ENCODE assay signal across 8 cellular contexts in the genomic region with DNA sequence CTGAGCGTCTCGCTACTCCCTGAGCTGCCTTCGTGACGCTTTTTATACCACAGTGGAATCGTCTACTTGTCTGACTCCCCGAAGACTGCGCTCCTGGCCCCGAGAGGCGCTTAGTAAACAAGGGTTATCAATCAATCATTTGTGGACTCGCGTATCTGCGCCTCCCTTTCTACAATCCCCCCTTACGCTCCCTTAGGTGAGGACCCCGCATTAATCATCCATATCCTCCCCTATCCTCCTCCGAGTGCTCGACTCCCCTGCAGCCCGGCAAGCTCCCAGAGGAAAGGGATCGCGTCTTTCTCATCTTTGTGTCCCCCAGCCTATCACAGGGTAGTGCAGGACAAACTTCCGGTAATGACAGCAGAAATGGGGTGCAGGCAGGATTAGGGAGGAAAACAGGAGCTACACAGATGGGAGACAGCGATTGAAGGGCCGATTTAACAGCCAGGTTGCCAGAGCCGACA. TPM values are rescaled to one million over a fixed set of nuclear protein-coding genes. Genes with fewer than 3 reads are reported as not detected.
DNase-seq lines count a peak whose midpoint lies in the region; ATAC-seq and TF ChIP-seq lines count a peak whose summit lies in the region.

No MANE protein-coding gene starts in this region.

- no peaks in the 10 kb centered on the region for H3K27me3 ChIP-seq in GM06990 (replicated peaks; ENCODE audit: control insufficient read depth, insufficient read depth, low read length)
- no peaks in the 10 kb centered on the region for H3K27me3 ChIP-seq in heart right ventricle

- H3K9me3 Mint-ChIP-seq in activated naive CD4-positive, alpha-beta T cell treated with anti-CD3 and anti-CD28 coated beads, Interleukin-2, amount 50 U/mL, for 72 hours = no peaks in the 10 kb centered on the region
- no peaks in the 10 kb centered on the region for H3K9me3 Mint-ChIP-seq in progenitor cell of endocrine pancreas (ENCODE audit: low read depth)

- peaks cover 8% of the 10 kb centered on the region for H3K4me1 Mint-ChIP-seq in progenitor cell of endocrine pancreas (ENCODE audit: low read depth)

- peak; percentile 50 for DNase-seq in ACHN
- no peak for DNase-seq in GM06990 (ENCODE audit: extremely low read depth, insufficient read length)
- DNase-seq in NCI-H774 (lab: John Stamatoyannopoulos, UW) = peak; percentile 37
- DNase-seq in activated naive CD4-positive, alpha-beta T cell treated with anti-CD3 and anti-CD28 coated beads, Interleukin-2, amount 50 U/mL, for 72 hours (ENCODE audit: low spot score in 2 of 2) = peak; percentile 39 to 56
- peak in 1 of 2 donors; percentile 25 for DNase-seq in heart right ventricle
- peak; percentile 23 for DNase-seq in progenitor cell of endocrine pancreas (ENCODE audit: low spot score, unreplicated experiment)

- H3K27me3 Mint-ChIP-seq in progenitor cell of endocrine pancreas = no peaks in the 10 kb centered on the region

- peaks cover 3 to 11% of the 10 kb centered on the region in 2 donors for H3K36me3 Mint-ChIP-seq in activated naive CD4-positive, alpha-beta T cell treated with anti-CD3 and anti-CD28 coated beads, Interleukin-2, amount 50 U/mL, for 72 hours
- peaks cover 5% of the 10 kb centered on the region for H3K36me3 Mint-ChIP-seq in progenitor cell of endocrine pancreas (ENCODE audit: insufficient read depth)

- no peak overlapping the region for H3K4me3 Mint-ChIP-seq in progenitor cell of endocrine pancreas (ENCODE audit: low read depth)

- no peak overlapping the region for H3K27ac Mint-ChIP-seq in activated naive CD4-positive, alpha-beta T cell treated with anti-CD3 and anti-CD28 coated beads, Interleukin-2, amount 50 U/mL, for 72 hours
- H3K27ac Mint-ChIP-seq in progenitor cell of endocrine pancreas = no peak overlapping the region

- no peaks in the 10 kb centered on the region for H3K9me3 ChIP-seq in heart right ventricle

- H3K27ac ChIP-seq in heart right ventricle = peak overlapping the region; percentile 81 to 98 (median 95)

- H3K36me3 ChIP-seq in GM06990 (ENCODE audit: control insufficient read depth, insufficient read depth, low read length) (no peaks in the 10 kb centered on the region; the same call in 1 of the 2 replicates), heart right ventricle (peaks cover 0 to 3% (median 0%) of the 10 kb centered on the region in 9 donors)

- H3K4me3 ChIP-seq in GM06990 (replicated peaks; ENCODE audit: low read depth, low read length) (peak overlapping the region; percentile 79), heart right ventricle (peak overlapping the region; percentile 78 to 93 (median 85))

- TF ChIP-seq CTCF in GM06990 (IDR thresholded peaks at IDR 0.05; ENCODE audit: insufficient read depth, low read length, poor library complexity, severe bottlenecking) (no peak), heart right ventricle (IDR thresholded peaks at IDR 0.05) (no peak), progenitor cell of endocrine pancreas (IDR thresholded peaks at IDR 0.05; ENCODE audit: unreplicated experiment) (no peak)

- ATAC-seq in HG02884 (IDR thresholded peaks at IDR 0.05; ENCODE audit: unreplicated experiment) (peak; percentile 20), heart right ventricle (peak in 7 of 8 donors; percentile 12 to 38 (median 23)), GM21423 (IDR thresholded peaks at IDR 0.05; ENCODE audit: unreplicated experiment) (no peak)
- peak; percentile 44 to 46 for ATAC-seq in activated naive CD4-positive, alpha-beta T cell treated with anti-CD3 and anti-CD28 coated beads, Interleukin-2, amount 50 U/mL, for 72 hours

- WGBS in heart right ventricle, 2 donors = 0% methylated on average over 23 of the region's 23 CpGs

- in situ Hi-C loops in ACHN (cut with HindIII; ENCODE audit: low pct_ligation_motif_present, low pct_unique_long_range_greater_than_20kb, low sequenced_read_pairs) = no loop called here

- peaks cover 9 to 62% (median 55%) of the 10 kb centered on the region in 9 donors for H3K4me1 ChIP-seq in heart right ventricle

- intact Hi-C loops in heart right ventricle (cut with DNase I) = loop anchor here in 4 of 10 donors (5.0 to 10.0 kb wide), 7 partner anchors 105 to 662 kb away; a partner anchor contains a TSS

RNA-seq across cellular contexts. Expression of a gene that starts 0.5 kb away (rescaled TPM):
- 100 to 1,000 TPM; 132 to 164 TPM for total RNA-seq in activated naive CD4-positive, alpha-beta T cell treated with anti-CD3 and anti-CD28 coated beads, Interleukin-2, amount 50 U/mL, for 72 hours
- total RNA-seq in heart right ventricle (100 to 1,000 TPM; 285 to 474 (median 345) TPM), progenitor cell of endocrine pancreas (196 and 205 TPM in 2 replicates)
- polyA plus RNA-seq in heart right ventricle = 100 to 1,000 TPM in 1 of 2 donors, 10 to 100 TPM in 1; 98.2 to 231 TPM

RNA-seq across cellular contexts. Expression of a gene that starts 0.9 kb away (rescaled TPM):
- total RNA-seq in activated naive CD4-positive, alpha-beta T cell treated with anti-CD3 and anti-CD28 coated beads, Interleukin-2, amount 50 U/mL, for 72 hours = 10 to 100 TPM; 11.8 to 19.4 TPM
- 1 to 10 TPM; 2.3 to 5.9 (median 4.1) TPM for total RNA-seq in heart right ventricle
- polyA plus RNA-seq in heart right ventricle = 1 to 10 TPM; 1.4 to 2.6 TPM
- 6.5 and 6.7 TPM in 2 replicates for total RNA-seq in progenitor cell of endocrine pancreas

RNA-seq across cellular contexts. Expression of a gene that starts 34.5 kb away (rescaled TPM):
- total RNA-seq in activated naive CD4-positive, alpha-beta T cell treated with anti-CD3 and anti-CD28 coated beads, Interleukin-2, amount 50 U/mL, for 72 hours = not detected
- total RNA-seq in heart right ventricle (not detected), progenitor cell of endocrine pancreas (0.20 and 0.84 TPM in 2 replicates)
- polyA plus RNA-seq in heart right ventricle = not detected
